Comparison of ENCODE assay signal across 8 cellular contexts in the genomic region with DNA sequence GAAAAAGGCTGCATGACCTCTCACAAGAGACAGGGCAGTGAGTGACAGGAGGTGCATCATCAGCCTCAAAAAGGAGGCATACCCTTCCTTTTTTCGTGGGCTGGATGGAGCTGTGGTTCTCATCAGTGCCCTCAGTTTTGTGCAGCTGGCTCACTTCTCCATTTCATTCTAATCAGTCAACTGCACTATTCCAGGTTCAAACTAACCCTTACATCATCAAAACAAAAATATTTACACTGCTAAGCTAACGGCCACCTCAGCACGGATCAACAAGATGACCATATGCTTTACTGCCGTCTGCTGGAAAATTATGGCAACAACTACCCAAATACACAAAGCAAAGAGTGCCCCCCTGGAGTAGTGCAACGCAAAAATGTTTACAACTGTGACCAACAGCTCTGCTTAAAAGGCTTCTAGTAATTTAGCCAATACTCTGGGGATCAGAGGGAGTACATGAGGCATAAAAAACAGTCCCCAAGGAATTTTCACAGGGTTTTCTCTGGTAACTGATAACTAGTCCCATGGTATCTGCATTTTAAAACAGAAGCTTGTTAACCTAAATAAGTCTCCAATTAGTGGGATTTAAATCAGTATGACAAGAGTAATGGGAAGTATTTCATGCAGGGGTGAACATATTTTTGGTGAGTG. TPM values are rescaled to one million over a fixed set of nuclear protein-coding genes. Genes with fewer than 3 reads are reported as not detected.
DNase-seq lines count a peak whose midpoint lies in the region; ATAC-seq and TF ChIP-seq lines count a peak whose summit lies in the region.

No MANE protein-coding gene starts in this region.

- H3K9me3 ChIP-seq in lung (ENCODE audit: control insufficient read depth in 2 of 2, insufficient read depth in 1 of 2, low read length in 1 of 2), result no peaks in the 10 kb centered on the region

- TF ChIP-seq CTCF in choroid plexus epithelial cell (conservative IDR thresholded peaks at IDR 0.05; ENCODE audit: low read depth, low read length) (peak; percentile 95), lung (IDR thresholded peaks at IDR 0.05; ENCODE audit: control extremely low read depth, extremely low read depth) (peak; percentile 43)

- DNase-seq in G401 (ENCODE audit: low spot score), result peak; percentile 77
- DNase-seq in HPDE6-E6E7 (ENCODE audit: extremely low spot score), result peak; percentile 21
- peak; percentile 56 for DNase-seq in NOMO-1 treated with DMSO at 0.1 percent for 48 hours (lab: John Stamatoyannopoulos, UW; ENCODE audit: unreplicated experiment)
- DNase-seq in choroid plexus epithelial cell (ENCODE audit: low read depth), result peak; percentile 88
- DNase-seq in lung (ENCODE audit: low spot score), result no peak
- no peak for DNase-seq in activated T-cell treated with anti-CD3 and anti-CD28 coated beads for 4 hours
- no peak for DNase-seq in stimulated activated CD4-positive, alpha-beta T cell treated with anti-CD3 and anti-CD28 coated beads, Interleukin-12 subunit alpha, Interleukin-12 subunit beta, amount 100 ng/mL, for 4 hours

- peaks cover 2 to 3% of the 10 kb centered on the region in 2 donors for H3K4me1 ChIP-seq in lung (ENCODE audit: control insufficient read depth in 2 of 2, insufficient read depth in 2 of 2, low read length in 2 of 2)

- peak overlapping the region in 1 of 2 donors; percentile 5 for H3K27ac ChIP-seq in lung (ENCODE audit: low read depth in 1 of 2, low read length in 1 of 2)

- in situ Hi-C loops in G401 (cut with HindIII; ENCODE audit: low sequenced_read_pairs), result no loop called here

- WGBS in lung, 2 donors, result 10 to 15% methylated on average over 5 of the region's 5 CpGs

- H3K4me3 ChIP-seq in choroid plexus epithelial cell (ENCODE audit: low read depth, low read length) (no peak overlapping the region), lung (no peak overlapping the region)

- H3K36me3 ChIP-seq in lung (ENCODE audit: control insufficient read depth in 2 of 2, insufficient read depth in 2 of 2, low read length in 2 of 2), result no peaks in the 10 kb centered on the region

- no peaks in the 10 kb centered on the region for H3K27me3 ChIP-seq in lung (ENCODE audit: control insufficient read depth, insufficient read depth)

- ATAC-seq in GM21526 (IDR thresholded peaks at IDR 0.05; ENCODE audit: low FRiP score, unreplicated experiment) (peak; percentile 89), lung (ENCODE audit: insufficient read depth, low FRiP score) (peak; percentile 31)

RNA-seq across cellular contexts. Expression of gene KCNV2, which starts 10.8 kb away (rescaled TPM):
- total RNA-seq in G401 (2014; rRNA removed; shearing (Covaris generic)), result not detected in 2 replicates
- total RNA-seq in lung, result not detected
- not detected for polyA plus RNA-seq in lung

Comparison
In these comparisons a context has a peak if more than half of its experiments do, and no peak if none do; other contexts are left out.
1. DNase-seq: peak in G401 (single experiment), HPDE6-E6E7 (single experiment), NOMO-1 treated with DMSO at 0.1 percent for 48 hours (single experiment) and choroid plexus epithelial cell (single experiment); none in lung (single experiment), activated T-cell treated with anti-CD3 and anti-CD28 coated beads for 4 hours (single experiment) and stimulated activated CD4-positive, alpha-beta T cell treated with anti-CD3 and anti-CD28 coated beads, Interleukin-12 subunit alpha, Interleukin-12 subunit beta, amount 100 ng/mL, for 4 hours (single experiment).